Comparison of ENCODE assay signal across 26 cellular contexts in the genomic region with DNA sequence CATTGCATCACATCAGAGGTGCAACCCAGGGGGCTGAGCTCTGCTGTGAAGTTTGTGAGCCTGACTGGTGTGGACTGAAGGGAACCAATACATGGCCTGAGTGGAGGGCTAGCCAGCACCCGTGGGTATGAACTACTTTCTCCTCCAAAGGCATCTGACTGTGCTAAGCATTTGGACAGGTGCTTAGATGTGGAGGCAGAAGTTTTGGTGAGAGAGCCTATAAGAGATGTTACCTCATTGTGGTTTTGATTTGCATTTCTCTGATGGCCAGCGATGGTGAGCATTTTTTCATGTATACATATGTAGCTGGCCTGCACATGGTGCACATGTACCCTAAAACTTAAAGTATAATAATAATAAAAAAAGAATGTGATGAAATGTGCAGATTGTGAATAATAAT. TPM values are rescaled to one million over a fixed set of nuclear protein-coding genes. Genes with fewer than 3 reads are reported as not detected.
"Had no signal": no experiment of that assay in that cellular context is flagged by ENCODE, and none has a peak within 500 bp of the region (broad histone marks: within the 10 kb centered on the region; RNA-seq: fewer than 3 reads in every experiment).

No MANE protein-coding gene starts in this region.

- H3K9me3 ChIP-seq: gastroesophageal sphincter, heart left ventricle, prostate gland, right atrium auricular region, testis, tibial artery had no signal

- H3K36me3 ChIP-seq: gastroesophageal sphincter, heart left ventricle, neural progenitor cell, prostate gland, right atrium auricular region, tibial artery had no signal

- ATAC-seq: esophagus mucosa; foreskin keratinocyte; gastroesophageal sphincter; heart left ventricle; left colon; naive thymus-derived CD4-positive, alpha-beta T cell; sciatic nerve; stimulated activated memory B cell treated with anti-CD40 and anti-IgM and Interleukin-4, amounts not matched to agents 10 μg/mL and 1 μg/mL and 100 μg/mL, for 72 hours; stimulated activated naive CD8-positive, alpha-beta T cell treated with anti-CD3 and anti-CD28 coated beads, Interleukin-15, Interleukin-2, amounts not matched to agents 100 U/mL and 50 U/mL, for 24 hours had no signal

- H3K4me3 ChIP-seq: dorsolateral prefrontal cortex, gastroesophageal sphincter, heart left ventricle, hepatocyte, neural progenitor cell, prostate gland, right atrium auricular region, smooth muscle cell, testis, tibial artery had no signal

- H3K4me1 ChIP-seq: foreskin keratinocyte, gastroesophageal sphincter, heart left ventricle, neural progenitor cell, prostate gland, right atrium auricular region, testis, tibial artery had no signal

- DNase-seq: dorsolateral prefrontal cortex; effector CD4-positive, alpha-beta T cell; foreskin keratinocyte; heart left ventricle; kidney glomerular epithelial cell; left colon; mesendoderm; midbrain; naive thymus-derived CD4-positive, alpha-beta T cell; stimulated activated CD4-positive, alpha-beta T cell treated with anti-CD3 and anti-CD28 coated beads, Interleukin-2, amount 100 ng/mL, for 24 hours; stimulated activated CD4-positive, alpha-beta T cell treated with anti-CD3 and anti-CD28 coated beads, Interleukin-4, amount 100 ng/mL, for 24 hours; stimulated activated naive CD8-positive, alpha-beta T cell treated with anti-CD3 and anti-CD28 coated beads, Interleukin-15, Interleukin-2, amounts not matched to agents 100 U/mL and 50 U/mL, for 24 hours; substantia nigra; testis; tibial artery had no signal

- H3K27me3 ChIP-seq: foreskin keratinocyte, hepatocyte, neural progenitor cell, right atrium auricular region, testis had no signal

- H3K27ac ChIP-seq: dorsolateral prefrontal cortex, epithelial cell of prostate, foreskin keratinocyte, gastroesophageal sphincter, heart left ventricle, hepatocyte, neural progenitor cell, prostate gland, right atrium auricular region, testis, tibial artery had no signal

RNA-seq across cellular contexts. Expression of a gene that starts 46.9 kb away (rescaled TPM):
- total RNA-seq: esophagus mucosa, foreskin keratinocyte, right atrium auricular region, urinary bladder had no signal
